In the genomic region with DNA sequence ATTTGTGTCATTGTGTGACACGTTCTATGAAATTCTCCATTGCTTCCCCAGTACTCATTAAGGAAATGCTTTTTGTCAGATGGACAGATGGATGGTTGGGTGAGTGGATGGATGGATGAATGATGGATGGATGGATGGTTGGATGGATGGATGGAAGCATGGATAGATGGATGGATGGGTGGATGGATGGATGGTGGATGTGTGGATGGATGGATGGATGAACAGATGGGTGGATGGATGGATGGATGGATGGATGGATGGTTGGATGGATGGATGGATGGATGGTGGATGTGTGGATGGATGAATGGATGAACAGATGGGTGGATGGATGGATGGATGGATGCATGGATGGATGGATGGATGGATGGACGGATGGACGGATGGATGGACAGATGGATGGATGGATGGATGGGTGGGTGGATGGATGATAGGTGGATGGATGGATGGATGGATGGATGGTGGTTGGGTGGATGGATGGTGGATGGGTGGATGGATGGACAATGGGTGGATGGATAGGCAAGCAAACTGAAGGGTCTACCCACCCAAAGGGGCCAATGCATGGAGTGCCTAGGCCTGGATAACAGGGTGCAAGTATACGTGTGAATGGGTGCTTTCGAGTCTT, we compare ENCODE assay signal across 21 cellular contexts. TPM values are rescaled to one million over a fixed set of nuclear protein-coding genes. Genes with fewer than 3 reads are reported as not detected.
DNase-seq lines count a peak whose midpoint lies in the region; ATAC-seq, FAIRE-seq and TF ChIP-seq lines count a peak whose summit lies in the region.
"Had no signal": no experiment of that assay in that cellular context is flagged by ENCODE, and none has a peak within 500 bp of the region (broad histone marks: within the 10 kb centered on the region; RNA-seq: fewer than 3 reads in every experiment).

No MANE protein-coding gene starts in this region.

- H2BK5ac ChIP-seq in H1 (ENCODE audit: low read depth, low read length), result no peak overlapping the region

- no peak overlapping the region for H3K18ac ChIP-seq in H1 (ENCODE audit: extremely low read depth, low read length)

- no peak overlapping the region for H2BK12ac ChIP-seq in H1 (ENCODE audit: low read depth, low read length)

- H3K27me3 ChIP-seq in Karpas-422 (ENCODE audit: low read length) (no peaks in the 10 kb centered on the region; the same call in 1 of the 2 replicates), H1 (replicated peaks in 1 of 4; ENCODE audit: control insufficient read depth in 3 of 4, extremely low read depth in 1 of 4, insufficient read depth in 3 of 4, low read length in 3 of 4) (peaks cover 0 to 40% (median 23%) of the 10 kb centered on the region in 4 experiments; a peak in 6 of 7 replicates), heart left ventricle (peaks cover 0 to 32% (median 4%) of the 10 kb centered on the region in 9 donors)
- H3K27me3 ChIP-seq: BLaER1 treated with 17β-estradiol and CSF1 and Interleukin-3, amounts not matched to agents 10 nM and 100 nM had no signal

- H2BK120ac ChIP-seq in H1 (replicated peaks; ENCODE audit: low read depth, low read length), result no peak overlapping the region

- H3K4ac ChIP-seq in H1 (replicated peaks; ENCODE audit: insufficient read length, low read depth, low read length), result no peak overlapping the region

- TF ChIP-seq RAD21 in H1 (IDR thresholded peaks at IDR 0.05 in 1 of 2, conservative IDR thresholded peaks at IDR 0.05 in 1 of 2; ENCODE audit: low read depth in 2 of 2, low read length in 2 of 2), result no peak

- WGBS in H1 (ENCODE audit: extremely low coverage in 1 of 2, insufficient coverage in 1 of 2, insufficient read length in 1 of 2, insufficient replicate concordance in 2 of 2, low coverage in 1 of 2, low lambda C conversion rate in 2 of 2, missing lambda C conversion rate in 1 of 2), 2 experiments, result 79% methylated on average over 5 of the region's 5 CpGs; no CpG with 5 or more reads in 1 of the 2 experiments
- 79 to 93% (median 88%) methylated on average over 5 of the region's 5 CpGs for WGBS in heart left ventricle, 4 donors

- no peaks in the 10 kb centered on the region for H3K36me3 Mint-ChIP-seq in activated CD4-positive, alpha-beta memory T cell treated with anti-CD3 and anti-CD28 coated beads, Interleukin-2, amount 10 ng/mL, durations not matched to agents 7 days and 5 days (ENCODE audit: low read depth)
- H3K36me3 Mint-ChIP-seq: CD8-positive, alpha-beta T cell had no signal

- H3K9ac ChIP-seq in Karpas-422 (ENCODE audit: low read length) (no peak overlapping the region), H1 (replicated peaks in 1 of 4; ENCODE audit: extremely low read depth in 1 of 4, low read depth in 3 of 4, low read length in 3 of 4) (no peak overlapping the region)
- H3K9ac ChIP-seq: BLaER1 treated with 17β-estradiol and CSF1 and Interleukin-3, amounts not matched to agents 10 nM and 100 nM; GM23248 had no signal

- H2AFZ ChIP-seq in Karpas-422 (ENCODE audit: low read length), result no peak overlapping the region
- no peak overlapping the region for H2AFZ ChIP-seq in H1 (ENCODE audit: low read length)
- H2AFZ ChIP-seq: GM23248 had no signal

- no peaks in the 10 kb centered on the region for H3K9me2 ChIP-seq in Karpas-422 (replicated peaks; ENCODE audit: insufficient read depth, low read length)

- DNase-seq in Karpas-422 (no peak), H1 (ENCODE audit: low read depth in 1 of 2, low spot score in 2 of 2) (no peak), mucosa of descending colon (peak in 2 of 3 donors; percentile 3 to 6), heart left ventricle (no peak), KG1 (lab: John Stamatoyannopoulos, UW) (no peak)
- no peak for DNase-seq in activated CD4-positive, alpha-beta memory T cell treated with anti-CD3 and anti-CD28 coated beads, Interleukin-2, amount 10 ng/mL, durations not matched to agents 7 days and 5 days
- no peak for DNase-seq in activated CD4-positive, alpha-beta T cell treated with anti-CD3 and anti-CD28 coated beads, Interleukin-2, amount 50 U/mL, for 4 hours
- DNase-seq: Calu3; CD8-positive, alpha-beta T cell; DMS53; DND-41; EL; GM23248; HCEC 1CT; HFFc6 had no signal

- peaks cover 6% of the 10 kb centered on the region; the same call in 1 of the 2 replicates for H3K23me2 ChIP-seq in H1 (ENCODE audit: low read depth, low read length)

- H2BK20ac ChIP-seq in H1 (ENCODE audit: low read length), result no peak overlapping the region

- no peak overlapping the region for H3K27ac ChIP-seq in Karpas-422 (ENCODE audit: low read length)
- H3K27ac ChIP-seq in H1 (ENCODE audit: low read depth, low read length), result no peak overlapping the region
- H3K27ac ChIP-seq in heart left ventricle, result no peak overlapping the region
- H3K27ac ChIP-seq: BLaER1 treated with 17β-estradiol and CSF1 and Interleukin-3, amounts not matched to agents 10 nM and 100 nM; GM23248; HL-60 had no signal

- no peak overlapping the region for H3K23ac ChIP-seq in H1 (ENCODE audit: insufficient read length)

- H4K8ac ChIP-seq in H1 (ENCODE audit: extremely low read depth, insufficient read depth, low read length), result no peak overlapping the region

- no peak for FAIRE-seq in H1 (lab: Jason Lieb, UNC)
- FAIRE-seq: GM12878, H54 had no signal

- no peaks in the 10 kb centered on the region for H3K9me3 Mint-ChIP-seq in activated CD4-positive, alpha-beta memory T cell treated with anti-CD3 and anti-CD28 coated beads, Interleukin-2, amount 10 ng/mL, durations not matched to agents 7 days and 5 days
- H3K9me3 Mint-ChIP-seq: CD8-positive, alpha-beta T cell had no signal

- no peak overlapping the region for H2AK5ac ChIP-seq in H1 (ENCODE audit: low read depth, low read length)

- ATAC-seq in mucosa of descending colon (no peak), heart left ventricle (no peak)
- ATAC-seq: CD8-positive, alpha-beta T cell; GM12878 had no signal

- H3K4me1 ChIP-seq in Karpas-422 (ENCODE audit: low read length) (peaks cover 63% of the 10 kb centered on the region), H1 (replicated peaks in 1 of 4; ENCODE audit: control insufficient read depth in 3 of 4, insufficient read depth in 4 of 4, low read length in 3 of 4) (peaks cover 3 to 25% (median 16%) of the 10 kb centered on the region in 4 experiments), mucosa of descending colon (ENCODE audit: low read depth) (peaks cover 15% of the 10 kb centered on the region), heart left ventricle (no peaks in the 10 kb centered on the region)

- H3K79me1 ChIP-seq in H1 (ENCODE audit: low read depth, low read length), result no peaks in the 10 kb centered on the region

- no peak overlapping the region for H2BK15ac ChIP-seq in H1 (ENCODE audit: low read length)

- peaks cover 39% of the 10 kb centered on the region for H3K27me3 Mint-ChIP-seq in activated CD4-positive, alpha-beta memory T cell treated with anti-CD3 and anti-CD28 coated beads, Interleukin-2, amount 10 ng/mL, durations not matched to agents 7 days and 5 days

- TF ChIP-seq POLR2A in H1 (IDR thresholded peaks at IDR 0.05; ENCODE audit: control extremely low read depth in 1 of 2, low read depth in 2 of 2, low read length in 2 of 2), result no peak
- TF ChIP-seq POLR2A in heart left ventricle (IDR thresholded peaks at IDR 0.05), result no peak

- no peak overlapping the region for H3K4me3 ChIP-seq in Karpas-422 (ENCODE audit: low read length)
- H3K4me3 ChIP-seq in H1 (ENCODE audit: extremely low read depth in 1 of 4, insufficient read depth in 2 of 4, low read depth in 3 of 4, low read length in 4 of 4), result no peak overlapping the region
- no peak overlapping the region for H3K4me3 ChIP-seq in mucosa of descending colon
- H3K4me3 ChIP-seq in heart left ventricle, result no peak overlapping the region
- H3K4me3 ChIP-seq: BLaER1 treated with 17β-estradiol and CSF1 and Interleukin-3, amounts not matched to agents 10 nM and 100 nM; GM12878; GM23248 had no signal

- H3K79me2 ChIP-seq in Karpas-422 (ENCODE audit: low read length) (no peaks in the 10 kb centered on the region), H1 (ENCODE audit: control insufficient read depth in 1 of 2, insufficient read depth in 2 of 2, low read length in 2 of 2) (no peaks in the 10 kb centered on the region)

- TF ChIP-seq EP300 in H1 (IDR thresholded peaks at IDR 0.05; ENCODE audit: borderline replicate concordance in 1 of 2, low read depth in 2 of 2, low read length in 2 of 2), result no peak

- peak overlapping the region; percentile 74 for H3K56ac ChIP-seq in H1 (replicated peaks; ENCODE audit: insufficient read length, low read depth, low read length)

- POLR2A ChIA-PET in H1 (lab: Charles Lee; ENCODE audit: partially characterized antibody), result interaction anchor here (2.9 kb wide), 1 partner anchor 24 kb away, joined by 17 read pairs; a partner anchor contains a TSS
- POLR2A ChIA-PET in activated CD4-positive, alpha-beta memory T cell treated with anti-CD3 and anti-CD28 coated beads, Interleukin-2, amount 10 ng/mL, durations not matched to agents 7 days and 5 days (lab: Charles Lee), result no interaction called here

- intact Hi-C loops in mucosa of descending colon (cut with DNase I, micrococcal nuclease) (no loop called here), heart left ventricle (cut with DNase I) (no loop called here)

- H3K4me2 ChIP-seq in Karpas-422 (ENCODE audit: low read depth, low read length, poor library complexity, severe bottlenecking), result peak overlapping the region; percentile 81
- no peak overlapping the region for H3K4me2 ChIP-seq in H1 (ENCODE audit: insufficient read depth in 1 of 2, low read depth in 2 of 2, low read length in 2 of 2)

- no peak overlapping the region for H3K14ac ChIP-seq in H1 (ENCODE audit: insufficient read length)

- TF ChIP-seq CTCF in H1 (IDR thresholded peaks at IDR 0.05; ENCODE audit: control extremely low read depth in 1 of 3, insufficient read depth in 1 of 3, low read depth in 1 of 3, low read length in 3 of 3), result no peak
- TF ChIP-seq CTCF in mucosa of descending colon (IDR thresholded peaks at IDR 0.05), result no peak
- TF ChIP-seq CTCF in heart left ventricle (IDR thresholded peaks at IDR 0.05), result no peak

- CTCF ChIA-PET in H1 (lab: Charles Lee; ENCODE audit: partially characterized antibody), result interaction anchor here (1.0 to 1.5 kb wide), 2 partner anchors 12 to 16 kb away, joined by 4 read pairs; no protein-coding TSS in a partner anchor
- CTCF ChIA-PET in activated CD4-positive, alpha-beta memory T cell treated with anti-CD3 and anti-CD28 coated beads, Interleukin-2, amount 10 ng/mL, durations not matched to agents 7 days and 5 days (lab: Charles Lee), result interaction anchor here (2.0 kb wide), 1 partner anchor 15 kb away, joined by 5 read pairs; no protein-coding TSS in a partner anchor

- H3K27ac Mint-ChIP-seq in activated CD4-positive, alpha-beta memory T cell treated with anti-CD3 and anti-CD28 coated beads, Interleukin-2, amount 10 ng/mL, durations not matched to agents 7 days and 5 days, result no peak overlapping the region
- H3K27ac Mint-ChIP-seq: B cell; CD8-positive, alpha-beta T cell; HFFc6 had no signal

- H4K91ac ChIP-seq in H1 (replicated peaks; ENCODE audit: insufficient read length, low read length), result no peak overlapping the region

- H3K36me3 ChIP-seq in Karpas-422 (ENCODE audit: insufficient read depth, low read length) (no peaks in the 10 kb centered on the region), H1 (ENCODE audit: control insufficient read depth in 2 of 4, insufficient read depth in 4 of 4, low read length in 3 of 4) (no peaks in the 10 kb centered on the region), mucosa of descending colon (ENCODE audit: low read depth) (no peaks in the 10 kb centered on the region), heart left ventricle (no peaks in the 10 kb centered on the region)
- H3K36me3 ChIP-seq: BLaER1 treated with 17β-estradiol and CSF1 and Interleukin-3, amounts not matched to agents 10 nM and 100 nM had no signal

- H4K20me1 ChIP-seq in Karpas-422 (ENCODE audit: insufficient read depth, low read depth, low read length) (no peaks in the 10 kb centered on the region), H1 (replicated peaks in 1 of 2; ENCODE audit: control insufficient read depth in 1 of 2, insufficient read depth in 2 of 2, low read length in 2 of 2) (peaks cover 0 to 3% of the 10 kb centered on the region in 2 experiments)

- no peak overlapping the region for H3K4me3 Mint-ChIP-seq in activated CD4-positive, alpha-beta memory T cell treated with anti-CD3 and anti-CD28 coated beads, Interleukin-2, amount 10 ng/mL, durations not matched to agents 7 days and 5 days
- H3K4me3 Mint-ChIP-seq: B cell; CD8-positive, alpha-beta T cell; HFFc6 had no signal

- H4K5ac ChIP-seq in H1 (ENCODE audit: insufficient read length, low read depth, low read length), result no peak overlapping the region

- H3K9me3 ChIP-seq in Karpas-422 (ENCODE audit: low read length) (no peaks in the 10 kb centered on the region), H1 (ENCODE audit: insufficient read depth in 2 of 2, low read depth in 1 of 2, low read length in 1 of 2) (no peaks in the 10 kb centered on the region), mucosa of descending colon (no peaks in the 10 kb centered on the region), heart left ventricle (peaks cover 0 to 15% (median 6%) of the 10 kb centered on the region in 12 donors)

- no peaks in the 10 kb centered on the region for H3K4me1 Mint-ChIP-seq in activated CD4-positive, alpha-beta memory T cell treated with anti-CD3 and anti-CD28 coated beads, Interleukin-2, amount 10 ng/mL, durations not matched to agents 7 days and 5 days
- H3K4me1 Mint-ChIP-seq: B cell had no signal

RNA-seq across cellular contexts. Expression of a gene that starts 24.0 kb away (rescaled TPM):
- total RNA-seq in Karpas-422 (2014; rRNA removed; shearing (Covaris generic); ENCODE audit: low replicate concordance), result 26.8 and 54.8 TPM in 2 replicates
- 87.1 and 89.4 TPM in 2 replicates for total RNA-seq in H1 (2021; fragmentation: NEBNext Ultra II Directional; extraction: Animal tissue kit (Norgen Biotek cat#: 25700))
- polyA plus RNA-seq in H1 (2011; rRNA removed) (78.7 and 104 TPM in 2 replicates), heart left ventricle (10 to 100 TPM; 46.7 to 51.7 TPM)
- polyA plus RNA-seq in H1 (2011; cell fraction: cytosol; rRNA removed), result 96.0 TPM
- polyA plus RNA-seq in H1 (2011; cell fraction: nucleus; rRNA removed), result 171 TPM
- polyA plus RNA-seq in H1 (2012, experiment 1 of 2), result 72.1 to 92.5 TPM (median 89.8 TPM) in 4 replicates
- 73.5 TPM for polyA plus RNA-seq in H1 (2012, experiment 2 of 2)
- 50.2 TPM for polyA plus RNA-seq in H1 (2013, experiment 1 of 2)
- polyA plus RNA-seq in H1 (2013, experiment 2 of 2), result 50.0 TPM
- 70.6 and 79.9 TPM in 2 replicates for polyA minus RNA-seq in H1 (2011; rRNA and poly(A)+ RNA removed)
- polyA minus RNA-seq in H1 (2011; cell fraction: cytosol; rRNA and poly(A)+ RNA removed), result 53.6 TPM
- polyA minus RNA-seq in H1 (2011; cell fraction: nucleus; rRNA and poly(A)+ RNA removed), result 61.2 TPM
- total RNA-seq in mucosa of descending colon (10 to 100 TPM; 45.8 to 53.6 (median 52.2) TPM), heart left ventricle (10 to 100 TPM; 22.9 to 45.8 (median 34.5) TPM)
- total RNA-seq in activated CD4-positive, alpha-beta memory T cell treated with anti-CD3 and anti-CD28 coated beads, Interleukin-2, amount 10 ng/mL, durations not matched to agents 7 days and 5 days, result 10 to 100 TPM; 66.8 to 67.3 TPM

RNA-seq across cellular contexts. Expression of a gene that starts 28.3 kb away (rescaled TPM):
- total RNA-seq in Karpas-422 (2014; rRNA removed; shearing (Covaris generic); ENCODE audit: low replicate concordance), result 6.0 and 6.5 TPM in 2 replicates
- 0.09 and 0.71 TPM in 2 replicates for total RNA-seq in H1 (2021; fragmentation: NEBNext Ultra II Directional; extraction: Animal tissue kit (Norgen Biotek cat#: 25700))
- 0.11 and 0.20 TPM in 2 replicates for polyA plus RNA-seq in H1 (2011; rRNA removed)
- 0.30 TPM for polyA plus RNA-seq in H1 (2011; cell fraction: cytosol; rRNA removed)
- polyA plus RNA-seq in H1 (2011; cell fraction: nucleus; rRNA removed), result 0.13 TPM
- 0.23 to 0.50 TPM (median 0.45 TPM) in 4 replicates for polyA plus RNA-seq in H1 (2012, experiment 1 of 2)
- 0.08 TPM for polyA plus RNA-seq in H1 (2012, experiment 2 of 2)
- 0.20 TPM for polyA plus RNA-seq in H1 (2013, experiment 1 of 2)
- polyA plus RNA-seq in H1 (2013, experiment 2 of 2), result 0.39 TPM
- polyA minus RNA-seq in H1 (2011; rRNA and poly(A)+ RNA removed), result 0.06 and 0.59 TPM in 2 replicates
- polyA minus RNA-seq in H1 (2011; cell fraction: cytosol; rRNA and poly(A)+ RNA removed), result not detected
- polyA minus RNA-seq in H1 (2011; cell fraction: nucleus; rRNA and poly(A)+ RNA removed), result not detected
- 1 to 10 TPM; 1.4 to 2.6 (median 1.5) TPM for total RNA-seq in mucosa of descending colon
- not detected for total RNA-seq in activated CD4-positive, alpha-beta memory T cell treated with anti-CD3 and anti-CD28 coated beads, Interleukin-2, amount 10 ng/mL, durations not matched to agents 7 days and 5 days
- total RNA-seq in heart left ventricle, result under 1 TPM in 3 of 9 donors, not detected in 6; 0.31 to 0.39 (median 0.32) TPM
- under 1 TPM; 0.06 to 0.11 TPM for polyA plus RNA-seq in heart left ventricle
- total RNA-seq: B cell; Calu3; CD8-positive, alpha-beta T cell; GM12878; GM23248; HT1080 had no signal
- polyA plus RNA-seq: GM23248 had no signal

RNA-seq across cellular contexts. Expression of a gene that starts 54.9 kb away (rescaled TPM):
- total RNA-seq in Karpas-422 (2014; rRNA removed; shearing (Covaris generic); ENCODE audit: low replicate concordance), result 0.19 and 1.9 TPM in 2 replicates
- 2.5 and 3.4 TPM in 2 replicates for total RNA-seq in H1 (2021; fragmentation: NEBNext Ultra II Directional; extraction: Animal tissue kit (Norgen Biotek cat#: 25700))
- polyA plus RNA-seq in H1 (2011; rRNA removed) (1.8 and 2.7 TPM in 2 replicates), heart left ventricle (1 to 10 TPM in 1 of 2 donors, under 1 TPM in 1; 0.61 to 2.1 TPM)
- 1.9 TPM for polyA plus RNA-seq in H1 (2011; cell fraction: cytosol; rRNA removed)
- 11.8 TPM for polyA plus RNA-seq in H1 (2011; cell fraction: nucleus; rRNA removed)
- 3.1 to 4.5 TPM (median 3.7 TPM) in 4 replicates for polyA plus RNA-seq in H1 (2012, experiment 1 of 2)
- polyA plus RNA-seq in H1 (2012, experiment 2 of 2), result 1.9 TPM
- polyA plus RNA-seq in H1 (2013, experiment 1 of 2), result 2.2 TPM
- polyA plus RNA-seq in H1 (2013, experiment 2 of 2), result 2.1 TPM
- 1.0 and 1.2 TPM in 2 replicates for polyA minus RNA-seq in H1 (2011; rRNA and poly(A)+ RNA removed)
- polyA minus RNA-seq in H1 (2011; cell fraction: cytosol; rRNA and poly(A)+ RNA removed), result not detected
- polyA minus RNA-seq in H1 (2011; cell fraction: nucleus; rRNA and poly(A)+ RNA removed), result 1.3 TPM
- total RNA-seq in mucosa of descending colon (1 to 10 TPM in 2 of 3 donors, under 1 TPM in 1; 0.87 to 1.6 (median 1.4) TPM), heart left ventricle (1 to 10 TPM; 1.1 to 4.0 (median 2.8) TPM)
- 1 to 10 TPM; 1.1 to 1.4 TPM for total RNA-seq in activated CD4-positive, alpha-beta memory T cell treated with anti-CD3 and anti-CD28 coated beads, Interleukin-2, amount 10 ng/mL, durations not matched to agents 7 days and 5 days
- polyA plus RNA-seq: GM23248 had no signal

Comparison
In these comparisons a context has a peak if more than half of its experiments do, and no peak if none do; other contexts are left out.
1. DNase-seq: peak in mucosa of descending colon (2 of 3); none in Karpas-422 (single experiment), H1 (0 of 2), activated CD4-positive, alpha-beta memory T cell treated with anti-CD3 and anti-CD28 coated beads, Interleukin-2, amount 10 ng/mL, durations not matched to agents 7 days and 5 days (single experiment), activated CD4-positive, alpha-beta T cell treated with anti-CD3 and anti-CD28 coated beads, Interleukin-2, amount 50 U/mL, for 4 hours (0 of 2), heart left ventricle (0 of 5) and KG1 (single experiment).